Comparison of ENCODE assay signal across 13 cellular contexts in genomic region chr13:23751195-23751594, GRCh38.
DNase-seq lines count a peak whose midpoint lies in the region; ATAC-seq and TF ChIP-seq lines count a peak whose summit lies in the region.
"Had no signal": no experiment of that assay in that cellular context is flagged by ENCODE, and none has a peak within 500 bp of the region (broad histone marks: within the 10 kb centered on the region; RNA-seq: fewer than 3 reads in every experiment).

No MANE protein-coding gene starts in this region.

- DNase-seq in activated T-cell treated with anti-CD3 and anti-CD28 coated beads, Interleukin-2, amount 50 U/mL, for 72 hours = peak; percentile 7 to 9
- DNase-seq in activated T-cell treated with anti-CD3 and anti-CD28 coated beads, Interleukin-2, amount 50 U/mL, for 1 hour = no peak
- no peak for DNase-seq in T-helper 2 cell treated with Interferon-gamma antibody and Interleukin-4, amounts not matched to agents 5 μg/mL and 100 μg/mL, for 36 hours (ENCODE audit: low spot score)
- no peak for DNase-seq in stimulated activated effector memory CD8-positive, alpha-beta T cell treated with anti-CD3 and anti-CD28 coated beads, Interleukin-12 subunit alpha, Interleukin-12 subunit beta, amount 100 ng/mL, for 72 hours (ENCODE audit: low spot score in 2 of 2)
- no peak for DNase-seq in ACHN
- DNase-seq in foreskin fibroblast = no peak
- DNase-seq: activated T-cell treated with anti-CD3 and anti-CD28 coated beads, Interleukin-2, amount 50 U/mL, for 4 hours; gastrocnemius medialis; NCI-H774; retina; thyroid gland had no signal

- peaks cover 47% of the 10 kb centered on the region for H3K4me1 Mint-ChIP-seq in activated T-cell treated with anti-CD3 and anti-CD28 coated beads, Interleukin-2, amount 50 U/mL, for 72 hours (ENCODE audit: low read depth)
- H3K4me1 Mint-ChIP-seq in T-helper 2 cell treated with Interferon-gamma antibody and Interleukin-4, amounts not matched to agents 5 μg/mL and 100 μg/mL, for 36 hours (ENCODE audit: low read depth) = peaks cover 31% of the 10 kb centered on the region
- peaks cover 34% of the 10 kb centered on the region for H3K4me1 Mint-ChIP-seq in stimulated activated effector memory CD8-positive, alpha-beta T cell treated with anti-CD3 and anti-CD28 coated beads, Interleukin-12 subunit alpha, Interleukin-12 subunit beta, amount 100 ng/mL, for 72 hours

- H3K4me3 Mint-ChIP-seq in activated T-cell treated with anti-CD3 and anti-CD28 coated beads, Interleukin-2, amount 50 U/mL, for 72 hours = peak overlapping the region in 1 of 2 donors; percentile 61
- H3K4me3 Mint-ChIP-seq in T-helper 2 cell treated with Interferon-gamma antibody and Interleukin-4, amounts not matched to agents 5 μg/mL and 100 μg/mL, for 36 hours = peak overlapping the region; percentile 47
- H3K4me3 Mint-ChIP-seq in stimulated activated effector memory CD8-positive, alpha-beta T cell treated with anti-CD3 and anti-CD28 coated beads, Interleukin-12 subunit alpha, Interleukin-12 subunit beta, amount 100 ng/mL, for 72 hours = no peak overlapping the region
- H3K4me3 Mint-ChIP-seq: activated T-cell treated with anti-CD3 and anti-CD28 coated beads, Interleukin-2, amount 50 U/mL, for 4 hours had no signal

- H3K27me3 Mint-ChIP-seq in activated T-cell treated with anti-CD3 and anti-CD28 coated beads, Interleukin-2, amount 50 U/mL, for 72 hours (ENCODE audit: low read depth) = no peaks in the 10 kb centered on the region
- H3K27me3 Mint-ChIP-seq in T-helper 2 cell treated with Interferon-gamma antibody and Interleukin-4, amounts not matched to agents 5 μg/mL and 100 μg/mL, for 36 hours (ENCODE audit: low read depth) = peaks cover 12% of the 10 kb centered on the region

- no peak overlapping the region for H3K4me3 ChIP-seq in foreskin fibroblast (ENCODE audit: low read depth in 1 of 2, low read length in 2 of 2)
- H3K4me3 ChIP-seq: gastrocnemius medialis, thyroid gland had no signal

- peak overlapping the region; percentile 82 for H3K27ac Mint-ChIP-seq in activated T-cell treated with anti-CD3 and anti-CD28 coated beads, Interleukin-2, amount 50 U/mL, for 72 hours
- peak overlapping the region; percentile 38 for H3K27ac Mint-ChIP-seq in T-helper 2 cell treated with Interferon-gamma antibody and Interleukin-4, amounts not matched to agents 5 μg/mL and 100 μg/mL, for 36 hours
- H3K27ac Mint-ChIP-seq in stimulated activated effector memory CD8-positive, alpha-beta T cell treated with anti-CD3 and anti-CD28 coated beads, Interleukin-12 subunit alpha, Interleukin-12 subunit beta, amount 100 ng/mL, for 72 hours = peak overlapping the region; percentile 83

- in situ Hi-C loops in ACHN (cut with HindIII; ENCODE audit: low pct_ligation_motif_present, low pct_unique_long_range_greater_than_20kb, low sequenced_read_pairs) = no loop called here

- H3K9me3 Mint-ChIP-seq in activated T-cell treated with anti-CD3 and anti-CD28 coated beads, Interleukin-2, amount 50 U/mL, for 72 hours = no peaks in the 10 kb centered on the region
- H3K9me3 Mint-ChIP-seq in T-helper 2 cell treated with Interferon-gamma antibody and Interleukin-4, amounts not matched to agents 5 μg/mL and 100 μg/mL, for 36 hours = no peaks in the 10 kb centered on the region
- H3K9me3 Mint-ChIP-seq in stimulated activated effector memory CD8-positive, alpha-beta T cell treated with anti-CD3 and anti-CD28 coated beads, Interleukin-12 subunit alpha, Interleukin-12 subunit beta, amount 100 ng/mL, for 72 hours = no peaks in the 10 kb centered on the region
- H3K9me3 Mint-ChIP-seq: activated T-cell treated with anti-CD3 and anti-CD28 coated beads, Interleukin-2, amount 50 U/mL, for 4 hours had no signal

- peaks cover 0 to 7% of the 10 kb centered on the region in 2 donors for H3K36me3 Mint-ChIP-seq in activated T-cell treated with anti-CD3 and anti-CD28 coated beads, Interleukin-2, amount 50 U/mL, for 72 hours (ENCODE audit: insufficient read depth in 2 of 2)
- peaks cover 4% of the 10 kb centered on the region for H3K36me3 Mint-ChIP-seq in T-helper 2 cell treated with Interferon-gamma antibody and Interleukin-4, amounts not matched to agents 5 μg/mL and 100 μg/mL, for 36 hours (ENCODE audit: low read depth)
- H3K36me3 Mint-ChIP-seq in stimulated activated effector memory CD8-positive, alpha-beta T cell treated with anti-CD3 and anti-CD28 coated beads, Interleukin-12 subunit alpha, Interleukin-12 subunit beta, amount 100 ng/mL, for 72 hours = peaks cover 10% of the 10 kb centered on the region

- TF ChIP-seq CTCF in foreskin fibroblast (IDR thresholded peaks at IDR 0.05; ENCODE audit: low read depth, low read length) = no peak

- ATAC-seq in activated T-cell treated with anti-CD3 and anti-CD28 coated beads, Interleukin-2, amount 50 U/mL, for 72 hours (replicated peaks in 1 of 2) = peak; percentile 51 to 58
- peak; percentile 53 for ATAC-seq in HG02763 (IDR thresholded peaks at IDR 0.05; ENCODE audit: unreplicated experiment)
- ATAC-seq in stimulated activated effector memory CD8-positive, alpha-beta T cell treated with anti-CD3 and anti-CD28 coated beads, Interleukin-12 subunit alpha, Interleukin-12 subunit beta, amount 100 ng/mL, for 72 hours = peak; percentile 74
- no peak for ATAC-seq in GM21528 (IDR thresholded peaks at IDR 0.05; ENCODE audit: low FRiP score, unreplicated experiment)
- ATAC-seq: gastrocnemius medialis had no signal

Comparison
In these comparisons a context has a peak if more than half of its experiments do, and no peak if none do; other contexts are left out.
1. DNase-seq: peak in activated T-cell treated with anti-CD3 and anti-CD28 coated beads, Interleukin-2, amount 50 U/mL, for 72 hours (2 of 2); none in activated T-cell treated with anti-CD3 and anti-CD28 coated beads, Interleukin-2, amount 50 U/mL, for 1 hour (single experiment), T-helper 2 cell treated with Interferon-gamma antibody and Interleukin-4, amounts not matched to agents 5 μg/mL and 100 μg/mL, for 36 hours (single experiment), stimulated activated effector memory CD8-positive, alpha-beta T cell treated with anti-CD3 and anti-CD28 coated beads, Interleukin-12 subunit alpha, Interleukin-12 subunit beta, amount 100 ng/mL, for 72 hours (0 of 2), ACHN (single experiment) and foreskin fibroblast (0 of 2).
2. Peak in every context shown above with its lines, with median percentiles within 50 percentile points of each other: H3K27ac Mint-ChIP-seq.